In genomic region chr13:43787518-43787891, GRCh38 we compare ENCODE assay signal across 9 cellular contexts. TPM values are rescaled to one million over a fixed set of nuclear protein-coding genes. Genes with fewer than 3 reads are reported as not detected.
A peak's percentile ranks its signal among the peaks of the same experiment; 100 is the strongest.
DNase-seq lines count a peak whose midpoint lies in the region; ATAC-seq, FAIRE-seq and TF ChIP-seq lines count a peak whose summit lies in the region.
"Had no signal": no experiment of that assay in that cellular context is flagged by ENCODE, and none has a peak within 500 bp of the region (broad histone marks: within the 10 kb centered on the region; RNA-seq: fewer than 3 reads in every experiment).

No MANE protein-coding gene starts in this region.

- H3K36me3 ChIP-seq in HEK293 (ENCODE audit: control insufficient read depth in 2 of 2, insufficient read depth in 1 of 2, low read length in 2 of 2) (no peaks in the 10 kb centered on the region), breast epithelium (no peaks in the 10 kb centered on the region), mucosa of rectum (ENCODE audit: control insufficient read depth in 2 of 2, insufficient read depth in 2 of 2, low read length in 2 of 2) (no peaks in the 10 kb centered on the region)

- WGBS in A549 (ENCODE audit: missing lambda C conversion rate) = 41% methylated on average over 7 of the region's 9 CpGs

- TF ChIP-seq EP300 in A549 (IDR thresholded peaks at IDR 0.05) = no peak

- no peak for TF ChIP-seq RAD21 in A549 (conservative IDR thresholded peaks at IDR 0.05 in 1 of 2, IDR thresholded peaks at IDR 0.05 in 1 of 2)

- no peak for FAIRE-seq in A549 (lab: Jason Lieb, UNC)

- peaks cover 9% of the 10 kb centered on the region for H3K4me1 ChIP-seq in A549
- peaks cover 10% of the 10 kb centered on the region for H3K4me1 ChIP-seq in HEK293 (ENCODE audit: control insufficient read depth, insufficient read depth, low read length)
- H3K4me1 ChIP-seq in breast epithelium = no peaks in the 10 kb centered on the region
- peaks cover 11 to 16% of the 10 kb centered on the region in 2 donors for H3K4me1 ChIP-seq in mucosa of rectum (ENCODE audit: control insufficient read depth in 2 of 2, insufficient read depth in 2 of 2, low read length in 2 of 2)

- no peak for ATAC-seq in A549
- no peak for ATAC-seq in HG02885 (IDR thresholded peaks at IDR 0.05; ENCODE audit: poor library complexity, unreplicated experiment)

- no peaks in the 10 kb centered on the region for H3K9me3 ChIP-seq in A549
- no peaks in the 10 kb centered on the region for H3K9me3 ChIP-seq in HEK293 (ENCODE audit: control insufficient read depth, insufficient read depth, low read depth, low read length)
- no peaks in the 10 kb centered on the region for H3K9me3 ChIP-seq in breast epithelium
- H3K9me3 ChIP-seq in mucosa of rectum (ENCODE audit: control insufficient read depth in 2 of 2, low read length in 2 of 2) = no peaks in the 10 kb centered on the region

- peak overlapping the region in 1 of 2 donors; percentile 46 for H3K9ac ChIP-seq in mucosa of rectum (ENCODE audit: low read depth in 1 of 2, low read length in 2 of 2)

- intact Hi-C loops in breast epithelium (cut with DNase I; ENCODE audit: low total_unique reads) = no loop called here

- H3K4me3 ChIP-seq in A549 (peak overlapping the region; percentile 60), HEK293 (ENCODE audit: low read depth, low read length) (peak overlapping the region; percentile 55), breast epithelium (peak overlapping the region; percentile 56 to 73 (median 66)), mucosa of rectum (ENCODE audit: low read length in 2 of 2) (peak overlapping the region; percentile 59 to 62)

- POLR2A ChIA-PET in A549 (lab: Yijun Ruan, JAX) = no interaction called here
- POLR2A ChIA-PET in HEK293 (lab: Yijun Ruan, JAX) = interaction anchor here (0.6 kb wide), 1 partner anchor 128 kb away, joined by 3 read pairs; no protein-coding TSS in a partner anchor

- no peak for DNase-seq in A549 (ENCODE audit: low read depth in 1 of 2, low spot score in 1 of 2)
- DNase-seq in breast epithelium (ENCODE audit: low spot score in 2 of 2) = no peak
- DNase-seq in HCEC 1CT = no peak
- DNase-seq in NCI-H446 treated with DMSO at 0.1 percent for 48 hours (lab: John Stamatoyannopoulos, UW) = no peak
- DNase-seq in cortex of kidney (lab: John Stamatoyannopoulos, UW) = no peak
- DNase-seq: NCI-H510A treated with DMSO at 0.1 percent for 48 hours had no signal

- H3K27me3 ChIP-seq in breast epithelium (no peaks in the 10 kb centered on the region), mucosa of rectum (ENCODE audit: control insufficient read depth in 2 of 2, insufficient read depth in 2 of 2, low read length in 2 of 2) (peaks cover 10 to 15% of the 10 kb centered on the region in 2 donors)

- peak overlapping the region; percentile 99 for H3K4me2 ChIP-seq in A549

- peak overlapping the region; percentile 63 to 89; a peak in 5 of 6 replicates for H3K27ac ChIP-seq in A549
- peak overlapping the region; percentile 79; the same call in 1 of the 2 replicates for H3K27ac ChIP-seq in HEK293 (ENCODE audit: extremely low read depth, low read depth, low read length)
- H3K27ac ChIP-seq in breast epithelium = peak overlapping the region in 1 of 2 donors; percentile 0
- no peak overlapping the region for H3K27ac ChIP-seq in mucosa of rectum (ENCODE audit: low read depth in 2 of 2, low read length in 2 of 2)

- no peak for TF ChIP-seq CTCF in A549 (IDR thresholded peaks at IDR 0.05)
- no peak for TF ChIP-seq CTCF in HEK293 (tag by site-specific recombination; IDR thresholded peaks at IDR 0.05)
- no peak for TF ChIP-seq CTCF in breast epithelium (IDR thresholded peaks at IDR 0.05)

- CTCF ChIA-PET in A549 (lab: Yijun Ruan, JAX) = interaction anchor here (0.6 to 4.3 kb wide), 9 partner anchors 16 to 708 kb away, joined by 3 to 21 read pairs (median 4); no protein-coding TSS in a partner anchor
- CTCF ChIA-PET in HEK293 (lab: Yijun Ruan, JAX) = interaction anchor here (0.6 kb wide), 2 partner anchors 65 to 703 kb away, joined by 4 to 6 read pairs; no protein-coding TSS in a partner anchor

- no peak for TF ChIP-seq POLR2A in A549 (IDR thresholded peaks at IDR 0.05; ENCODE audit: low read length)
- no peak for TF ChIP-seq POLR2A in breast epithelium (IDR thresholded peaks at IDR 0.05)

TF ChIP-seq in A549, 52 proteins besides CTCF, POLR2A, EP300 and RAD21:
- TF ChIP-seq KDM1A (IDR thresholded peaks at IDR 0.05; ENCODE audit: low read depth) = no peak
- TF ChIP-seq SMC3 (IDR thresholded peaks at IDR 0.05) = no peak

TF ChIP-seq in HEK293, 187 proteins besides CTCF, POLR2A, EP300 and RAD21:
- TF ChIP-seq ZNF140 (tag by site-specific recombination; IDR thresholded peaks at IDR 0.05) (no peak), MZF1 (tag by site-specific recombination; IDR thresholded peaks at IDR 0.05; ENCODE audit: borderline replicate concordance) (no peak), KLF17 (tag by site-specific recombination; IDR thresholded peaks at IDR 0.05) (0 out of 2 replicates have a peak, but pooled peaks have one; percentile 2), OSR2 (tag by site-specific recombination; IDR thresholded peaks at IDR 0.05) (no peak), ZNF623 (tag by site-specific recombination; IDR thresholded peaks at IDR 0.05) (no peak), RBAK (tag by site-specific recombination; IDR thresholded peaks at IDR 0.05) (no peak), ZNF510 (tag by site-specific recombination; IDR thresholded peaks at IDR 0.05; ENCODE audit: insufficient replicate concordance) (no peak), ZNF501 (tag by site-specific recombination; IDR thresholded peaks at IDR 0.05) (peak; percentile 56; the same call in 1 of the 2 replicates), KLF9 (tag by site-specific recombination; IDR thresholded peaks at IDR 0.05; ENCODE audit: low read depth) (0 out of 2 replicates have a peak, but pooled peaks have one; percentile 50), ZNF341 (tag by site-specific recombination; IDR thresholded peaks at IDR 0.05; ENCODE audit: low read depth) (peak; percentile 92), ZNF2 (tag by site-specific recombination; IDR thresholded peaks at IDR 0.05) (0 out of 2 replicates have a peak, but pooled peaks have one; percentile 18), EGR2 (tag by site-specific recombination; IDR thresholded peaks at IDR 0.05; ENCODE audit: low read depth) (peak; percentile 52; the same call in 1 of the 2 replicates), ZNF624 (tag by site-specific recombination; IDR thresholded peaks at IDR 0.05) (no peak), ZNF335 (tag by site-specific recombination; conservative IDR thresholded peaks at IDR 0.05) (peak; percentile 93)

RNA-seq across cellular contexts. Expression of gene ENOX1, which starts 0.7 kb away (rescaled TPM):
- polyA plus RNA-seq in A549 (2011; rRNA removed) = 0.41 and 0.46 TPM in 2 replicates
- polyA plus RNA-seq in A549 (2012; cell fraction: cytosol; rRNA removed) = 0.38 and 0.39 TPM in 2 replicates
- polyA plus RNA-seq in A549 (2012; cell fraction: nucleus; rRNA removed) = 0.24 and 0.25 TPM in 2 replicates
- polyA plus RNA-seq in A549 (2017; fragmentation: RNase III; extraction: RNeasy Plus Mini Kit Qiagen cat#74134 plus additional on column Dnase treatment) = 0.28 to 0.33 TPM (median 0.28 TPM) in 3 replicates
- 0.29 and 0.37 TPM in 2 replicates for polyA minus RNA-seq in A549 (2011; rRNA and poly(A)+ RNA removed)
- 1 to 10 TPM; 1.9 to 2.3 (median 2.0) TPM for total RNA-seq in breast epithelium

Comparison
In these comparisons a context has a peak if more than half of its experiments do, and no peak if none do; other contexts are left out.
1. H3K27ac ChIP-seq: peak in A549 (2 of 2) and HEK293 (single experiment); none in mucosa of rectum (0 of 2).
2. Peak in every context shown above with its lines, with median percentiles within 50 percentile points of each other: H3K4me3 ChIP-seq.